1 cellular context compared by ENCODE assay signal in the genomic region with DNA sequence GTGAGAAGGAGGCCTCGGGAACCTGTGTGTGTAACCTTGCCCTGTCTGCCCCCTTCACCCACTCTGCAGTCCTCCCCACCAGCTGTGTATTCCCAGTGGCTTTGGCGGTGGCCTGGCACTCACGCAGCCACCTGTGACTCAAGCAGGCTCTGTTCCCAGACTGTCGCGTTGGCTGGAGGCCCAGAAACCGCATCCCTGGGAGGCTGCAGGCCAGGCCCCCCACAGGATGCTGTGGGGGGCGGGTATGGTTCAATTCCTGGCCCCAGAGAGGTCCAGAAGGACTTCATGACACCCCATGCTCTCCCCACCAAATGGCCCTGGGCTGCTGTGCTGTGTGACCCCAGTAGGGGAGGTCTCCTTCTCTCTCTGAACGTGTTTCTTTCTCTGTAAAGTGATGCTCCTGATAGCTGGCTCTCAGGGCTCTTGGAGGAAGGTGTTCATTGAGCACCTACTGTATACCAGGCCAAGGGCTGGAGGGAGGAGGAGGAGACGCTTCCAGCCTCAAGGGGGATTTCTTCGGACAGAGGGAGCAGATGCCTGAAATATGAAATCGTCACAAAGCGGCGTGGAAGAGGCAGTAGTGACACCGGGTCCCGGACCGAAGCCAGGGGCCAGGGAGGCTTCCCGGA.
TF ChIP-seq lines count a peak whose summit lies in the region.

No MANE protein-coding gene starts in this region.

TF ChIP-seq in HEK293, 187 proteins besides CTCF, POLR2A, EP300 and RAD21 (continued from another document):
- TF ChIP-seq, protein P1, sequence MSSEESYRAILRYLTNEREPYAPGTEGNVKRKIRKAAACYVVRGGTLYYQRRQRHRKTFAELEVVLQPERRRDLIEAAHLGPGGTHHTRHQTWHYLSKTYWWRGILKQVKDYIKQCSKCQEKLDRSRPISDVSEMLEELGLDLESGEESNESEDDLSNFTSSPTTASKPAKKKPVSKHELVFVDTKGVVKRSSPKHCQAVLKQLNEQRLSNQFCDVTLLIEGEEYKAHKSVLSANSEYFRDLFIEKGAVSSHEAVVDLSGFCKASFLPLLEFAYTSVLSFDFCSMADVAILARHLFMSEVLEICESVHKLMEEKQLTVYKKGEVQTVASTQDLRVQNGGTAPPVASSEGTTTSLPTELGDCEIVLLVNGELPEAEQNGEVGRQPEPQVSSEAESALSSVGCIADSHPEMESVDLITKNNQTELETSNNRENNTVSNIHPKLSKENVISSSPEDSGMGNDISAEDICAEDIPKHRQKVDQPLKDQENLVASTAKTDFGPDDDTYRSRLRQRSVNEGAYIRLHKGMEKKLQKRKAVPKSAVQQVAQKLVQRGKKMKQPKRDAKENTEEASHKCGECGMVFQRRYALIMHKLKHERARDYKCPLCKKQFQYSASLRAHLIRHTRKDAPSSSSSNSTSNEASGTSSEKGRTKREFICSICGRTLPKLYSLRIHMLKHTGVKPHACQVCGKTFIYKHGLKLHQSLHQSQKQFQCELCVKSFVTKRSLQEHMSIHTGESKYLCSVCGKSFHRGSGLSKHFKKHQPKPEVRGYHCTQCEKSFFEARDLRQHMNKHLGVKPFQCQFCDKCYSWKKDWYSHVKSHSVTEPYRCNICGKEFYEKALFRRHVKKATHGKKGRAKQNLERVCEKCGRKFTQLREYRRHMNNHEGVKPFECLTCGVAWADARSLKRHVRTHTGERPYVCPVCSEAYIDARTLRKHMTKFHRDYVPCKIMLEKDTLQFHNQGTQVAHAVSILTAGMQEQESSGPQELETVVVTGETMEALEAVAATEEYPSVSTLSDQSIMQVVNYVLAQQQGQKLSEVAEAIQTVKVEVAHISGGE (tag by site-specific recombination; conservative IDR thresholded peaks at IDR 0.05; ENCODE audit: low read depth): no peak
- no peak for TF ChIP-seq ZNF660 (tag by site-specific recombination; IDR thresholded peaks at IDR 0.05)
- TF ChIP-seq ZNF510 (tag by site-specific recombination; IDR thresholded peaks at IDR 0.05; ENCODE audit: insufficient replicate concordance): no peak
- no peak for TF ChIP-seq ZNF48 (tag by site-specific recombination; IDR thresholded peaks at IDR 0.05)
- peak; percentile 59; the same call in 1 of the 2 replicates for TF ChIP-seq ZBTB20 (tag by site-specific recombination; IDR thresholded peaks at IDR 0.05)
- TF ChIP-seq ZBTB7A (tag by site-specific recombination; IDR thresholded peaks at IDR 0.05; ENCODE audit: low read depth): no peak
- TF ChIP-seq ZNF394 (tag by site-specific recombination; IDR thresholded peaks at IDR 0.05; ENCODE audit: borderline replicate concordance): no peak
- no peak for TF ChIP-seq SP7 (tag by site-specific recombination; IDR thresholded peaks at IDR 0.05)
- no peak for TF ChIP-seq ZNF404 (tag by site-specific recombination; IDR thresholded peaks at IDR 0.05)
- TF ChIP-seq ZNF335 (tag by site-specific recombination; conservative IDR thresholded peaks at IDR 0.05): peak; percentile 89
- no peak for TF ChIP-seq ZNF112 (tag by site-specific recombination; IDR thresholded peaks at IDR 0.05)
- TF ChIP-seq, protein P2, sequence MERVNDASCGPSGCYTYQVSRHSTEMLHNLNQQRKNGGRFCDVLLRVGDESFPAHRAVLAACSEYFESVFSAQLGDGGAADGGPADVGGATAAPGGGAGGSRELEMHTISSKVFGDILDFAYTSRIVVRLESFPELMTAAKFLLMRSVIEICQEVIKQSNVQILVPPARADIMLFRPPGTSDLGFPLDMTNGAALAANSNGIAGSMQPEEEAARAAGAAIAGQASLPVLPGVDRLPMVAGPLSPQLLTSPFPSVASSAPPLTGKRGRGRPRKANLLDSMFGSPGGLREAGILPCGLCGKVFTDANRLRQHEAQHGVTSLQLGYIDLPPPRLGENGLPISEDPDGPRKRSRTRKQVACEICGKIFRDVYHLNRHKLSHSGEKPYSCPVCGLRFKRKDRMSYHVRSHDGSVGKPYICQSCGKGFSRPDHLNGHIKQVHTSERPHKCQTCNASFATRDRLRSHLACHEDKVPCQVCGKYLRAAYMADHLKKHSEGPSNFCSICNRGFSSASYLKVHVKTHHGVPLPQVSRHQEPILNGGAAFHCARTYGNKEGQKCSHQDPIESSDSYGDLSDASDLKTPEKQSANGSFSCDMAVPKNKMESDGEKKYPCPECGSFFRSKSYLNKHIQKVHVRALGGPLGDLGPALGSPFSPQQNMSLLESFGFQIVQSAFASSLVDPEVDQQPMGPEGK (tag by site-specific recombination; IDR thresholded peaks at IDR 0.05): peak; percentile 77
- TF ChIP-seq, protein P3, sequence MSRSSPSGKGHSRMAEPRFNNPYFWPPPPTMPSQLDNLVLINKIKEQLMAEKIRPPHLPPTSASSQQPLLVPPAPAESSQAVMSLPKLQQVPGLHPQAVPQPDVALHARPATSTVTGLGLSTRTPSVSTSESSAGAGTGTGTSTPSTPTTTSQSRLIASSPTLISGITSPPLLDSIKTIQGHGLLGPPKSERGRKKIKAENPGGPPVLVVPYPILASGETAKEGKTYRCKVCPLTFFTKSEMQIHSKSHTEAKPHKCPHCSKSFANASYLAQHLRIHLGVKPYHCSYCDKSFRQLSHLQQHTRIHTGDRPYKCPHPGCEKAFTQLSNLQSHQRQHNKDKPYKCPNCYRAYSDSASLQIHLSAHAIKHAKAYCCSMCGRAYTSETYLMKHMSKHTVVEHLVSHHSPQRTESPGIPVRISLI (tag by site-specific recombination; IDR thresholded peaks at IDR 0.05): no peak
- TF ChIP-seq ZNF792 (tag by site-specific recombination; IDR thresholded peaks at IDR 0.05): peak; percentile 67; the same call in 1 of the 2 replicates
- TF ChIP-seq TRIM28 (IDR thresholded peaks at IDR 0.05; ENCODE audit: borderline replicate concordance, low read length): no peak
- TF ChIP-seq ZNF600 (tag by site-specific recombination; IDR thresholded peaks at IDR 0.05): peak; percentile 35; the same call in 1 of the 2 replicates
- TF ChIP-seq ZNF146 (tag by site-specific recombination; IDR thresholded peaks at IDR 0.05): no peak
- TF ChIP-seq ZEB2 (tag by site-specific recombination; IDR thresholded peaks at IDR 0.05): no peak
- TF ChIP-seq ZNF266 (tag by site-specific recombination; IDR thresholded peaks at IDR 0.05; ENCODE audit: low read depth): no peak
- no peak for TF ChIP-seq KLF1 (tag by site-specific recombination; IDR thresholded peaks at IDR 0.05)
- no peak for TF ChIP-seq ZNF311 (tag by site-specific recombination; IDR thresholded peaks at IDR 0.05; ENCODE audit: borderline replicate concordance)
- TF ChIP-seq FEZF1 (tag by site-specific recombination; IDR thresholded peaks at IDR 0.05): no peak
- no peak for TF ChIP-seq ZNF654 (tag by site-specific recombination; IDR thresholded peaks at IDR 0.05; ENCODE audit: low read depth)
- no peak for TF ChIP-seq ZNF560 (tag by site-specific recombination; IDR thresholded peaks at IDR 0.05; ENCODE audit: borderline replicate concordance)
- peak; percentile 75 for TF ChIP-seq ZNF398 (tag by site-specific recombination; IDR thresholded peaks at IDR 0.05)
- TF ChIP-seq KLF8 (tag by site-specific recombination; IDR thresholded peaks at IDR 0.05): no peak
- TF ChIP-seq ZNF133 (tag by site-specific recombination; IDR thresholded peaks at IDR 0.05): no peak
- no peak for TF ChIP-seq ZBTB21 (tag by site-specific recombination; IDR thresholded peaks at IDR 0.05)
- 0 out of 2 replicates have a peak, but pooled peaks have one; percentile 17 for TF ChIP-seq EGR2 (tag by site-specific recombination; IDR thresholded peaks at IDR 0.05; ENCODE audit: low read depth)
- TF ChIP-seq ZNF140 (tag by site-specific recombination; IDR thresholded peaks at IDR 0.05): no peak
- TF ChIP-seq INSM2 (tag by site-specific recombination; IDR thresholded peaks at IDR 0.05): no peak
- TF ChIP-seq, protein P4, sequence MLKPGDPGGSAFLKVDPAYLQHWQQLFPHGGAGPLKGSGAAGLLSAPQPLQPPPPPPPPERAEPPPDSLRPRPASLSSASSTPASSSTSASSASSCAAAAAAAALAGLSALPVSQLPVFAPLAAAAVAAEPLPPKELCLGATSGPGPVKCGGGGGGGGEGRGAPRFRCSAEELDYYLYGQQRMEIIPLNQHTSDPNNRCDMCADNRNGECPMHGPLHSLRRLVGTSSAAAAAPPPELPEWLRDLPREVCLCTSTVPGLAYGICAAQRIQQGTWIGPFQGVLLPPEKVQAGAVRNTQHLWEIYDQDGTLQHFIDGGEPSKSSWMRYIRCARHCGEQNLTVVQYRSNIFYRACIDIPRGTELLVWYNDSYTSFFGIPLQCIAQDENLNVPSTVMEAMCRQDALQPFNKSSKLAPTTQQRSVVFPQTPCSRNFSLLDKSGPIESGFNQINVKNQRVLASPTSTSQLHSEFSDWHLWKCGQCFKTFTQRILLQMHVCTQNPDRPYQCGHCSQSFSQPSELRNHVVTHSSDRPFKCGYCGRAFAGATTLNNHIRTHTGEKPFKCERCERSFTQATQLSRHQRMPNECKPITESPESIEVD (tag by site-specific recombination; IDR thresholded peaks at IDR 0.05): no peak
- no peak for TF ChIP-seq ZFP69B (tag by site-specific recombination; IDR thresholded peaks at IDR 0.05)
- TF ChIP-seq SP3 (tag by site-specific recombination; IDR thresholded peaks at IDR 0.05): no peak
- TF ChIP-seq ZNF292 (tag by site-specific recombination; IDR thresholded peaks at IDR 0.05; ENCODE audit: borderline replicate concordance, low read depth): no peak
- TF ChIP-seq ZNF354C (tag by site-specific recombination; IDR thresholded peaks at IDR 0.05; ENCODE audit: borderline replicate concordance, low read depth): no peak
- TF ChIP-seq ZNF664 (tag by site-specific recombination; IDR thresholded peaks at IDR 0.05): peak; percentile 87; the same call in 1 of the 2 replicates
